Comparison of ENCODE assay signal across 9 cellular contexts in genomic region chr19:41398603-41399002, GRCh38. TPM values are rescaled to one million over a fixed set of nuclear protein-coding genes. Genes with fewer than 3 reads are reported as not detected.
DNase-seq lines count a peak whose midpoint lies in the region; ATAC-seq, FAIRE-seq and TF ChIP-seq lines count a peak whose summit lies in the region.
"Had no signal": no experiment of that assay in that cellular context is flagged by ENCODE, and none has a peak within 500 bp of the region (broad histone marks: within the 10 kb centered on the region; RNA-seq: fewer than 3 reads in every experiment).

No MANE protein-coding gene starts in this region.

- peak overlapping the region; percentile 99 for H3K27ac Mint-ChIP-seq in MCF 10A (ENCODE audit: low read depth, unreplicated experiment)

- H3K27ac ChIP-seq in A549, result peak overlapping the region in 1 of 2 experiments; percentile 87; a peak in 4 of 6 replicates
- no peak overlapping the region for H3K27ac ChIP-seq in HEK293 (ENCODE audit: extremely low read depth, low read depth, low read length)
- H3K27ac ChIP-seq in mucosa of rectum (ENCODE audit: low read depth in 2 of 2, low read length in 2 of 2), result no peak overlapping the region

- H3K9ac ChIP-seq in mucosa of rectum (ENCODE audit: low read depth in 1 of 2, low read length in 2 of 2), result peak overlapping the region; percentile 91 to 97

- no peak for FAIRE-seq in A549 (lab: Jason Lieb, UNC)

- DNase-seq in A549 (ENCODE audit: low read depth in 1 of 2, low spot score in 1 of 2) (no peak), MCF 10A (ENCODE audit: unreplicated experiment) (no peak), NCI-H146 (lab: John Stamatoyannopoulos, UW) (no peak), hippocampal formation (lab: John Stamatoyannopoulos, UW) (no peak), HEK293T (ENCODE audit: extremely low spot score) (no peak)
- no peak for DNase-seq in stimulated activated CD4-positive, alpha-beta T cell treated with anti-CD3 and anti-CD28 coated beads, Interleukin-2, amount 100 ng/mL, for 48 hours
- DNase-seq: NCI-H1930 had no signal

- H3K9me3 Mint-ChIP-seq in MCF 10A (ENCODE audit: unreplicated experiment), result no peaks in the 10 kb centered on the region

- intact Hi-C loops in MCF 10A (cut with micrococcal nuclease), result loop anchor here (5.0 kb wide), 1 partner anchor 46 kb away; the partner anchor contains the start of gene TGFB1

- peaks cover 0 to 7% of the 10 kb centered on the region in 2 experiments; a peak in 1 of 3 replicates for H3K36me3 ChIP-seq in HEK293 (ENCODE audit: control insufficient read depth in 2 of 2, insufficient read depth in 1 of 2, low read length in 2 of 2)
- no peaks in the 10 kb centered on the region for H3K36me3 ChIP-seq in mucosa of rectum (ENCODE audit: control insufficient read depth in 2 of 2, insufficient read depth in 2 of 2, low read length in 2 of 2)

- CTCF ChIA-PET in A549 (lab: Yijun Ruan, JAX) (interaction anchor here (0.8 to 2.4 kb wide), 10 partner anchors 9 to 172 kb away, joined by 3 to 9 read pairs (median 4); partner anchors contain the start of gene DMAC2), HEK293 (lab: Yijun Ruan, JAX) (interaction anchor here (0.6 to 1.6 kb wide), 6 partner anchors 10 to 243 kb away, joined by 3 to 9 read pairs (median 4); no protein-coding TSS in a partner anchor), MCF 10A (lab: Yijun Ruan, JAX) (interaction anchor here (0.6 to 1.0 kb wide), 2 partner anchors 32 to 86 kb away, joined by 3 read pairs; no protein-coding TSS in a partner anchor), HEK293T (lab: Yijun Ruan, JAX) (no interaction called here)

- no peaks in the 10 kb centered on the region for H3K9me3 ChIP-seq in A549
- H3K9me3 ChIP-seq in HEK293 (ENCODE audit: control insufficient read depth, insufficient read depth, low read depth, low read length), result no peaks in the 10 kb centered on the region
- H3K9me3 ChIP-seq in mucosa of rectum (ENCODE audit: control insufficient read depth in 2 of 2, low read length in 2 of 2), result no peaks in the 10 kb centered on the region

- peaks cover 25% of the 10 kb centered on the region for H3K4me1 Mint-ChIP-seq in MCF 10A (ENCODE audit: insufficient read depth, unreplicated experiment)

- TF ChIP-seq POLR2A in A549 (IDR thresholded peaks at IDR 0.05; ENCODE audit: low read length), result no peak

- H3K27me3 ChIP-seq in mucosa of rectum (ENCODE audit: control insufficient read depth in 2 of 2, insufficient read depth in 2 of 2, low read length in 2 of 2), result no peaks in the 10 kb centered on the region

- TF ChIP-seq RAD21 in A549 (conservative IDR thresholded peaks at IDR 0.05 in 1 of 2, IDR thresholded peaks at IDR 0.05 in 1 of 2), result no peak

- BruUV-seq in MCF 10A (replicated peaks; lab: Mats Ljungman, UMichigan), result no TSS peak

- 66% methylated on average over 3 of the region's 3 CpGs for WGBS in A549 (ENCODE audit: missing lambda C conversion rate)

- peak overlapping the region; percentile 99 for H3K4me3 Mint-ChIP-seq in MCF 10A (ENCODE audit: unreplicated experiment)

- no peak for TF ChIP-seq EP300 in A549 (IDR thresholded peaks at IDR 0.05)

- H3K36me3 Mint-ChIP-seq in MCF 10A (ENCODE audit: insufficient read depth, unreplicated experiment), result peaks cover 22% of the 10 kb centered on the region

- ATAC-seq in A549, result no peak

- H3K4me1 ChIP-seq in A549, result peaks cover 20% of the 10 kb centered on the region
- H3K4me1 ChIP-seq in HEK293 (ENCODE audit: control insufficient read depth, insufficient read depth, low read length), result peaks cover 11% of the 10 kb centered on the region; the same call in 1 of the 2 replicates
- peaks cover 12 to 13% of the 10 kb centered on the region in 2 donors for H3K4me1 ChIP-seq in mucosa of rectum (ENCODE audit: control insufficient read depth in 2 of 2, insufficient read depth in 2 of 2, low read length in 2 of 2)

- H3K4me3 ChIP-seq in A549 (peak overlapping the region; percentile 67), HEK293 (ENCODE audit: low read depth, low read length) (peak overlapping the region; percentile 79), mucosa of rectum (ENCODE audit: low read length in 2 of 2) (peak overlapping the region; percentile 97 to 100)

- H3K4me2 ChIP-seq in A549, result peak overlapping the region; percentile 88

- TF ChIP-seq CTCF in A549 (IDR thresholded peaks at IDR 0.05) (no peak), HEK293 (tag by site-specific recombination; IDR thresholded peaks at IDR 0.05) (no peak), MCF 10A (IDR thresholded peaks at IDR 0.05; ENCODE audit: unreplicated experiment) (no peak)

- POLR2A ChIA-PET in A549 (lab: Yijun Ruan, JAX) (interaction anchor here (0.9 kb wide), 1 partner anchor 10 kb away, joined by 3 read pairs; no protein-coding TSS in a partner anchor), HEK293 (lab: Yijun Ruan, JAX) (interaction anchor here (0.7 to 1.9 kb wide), 4 partner anchors 10 to 66 kb away, joined by 3 to 8 read pairs (median 7); partner anchors contain the start of genes B9D2 and DMAC2), MCF 10A (lab: Yijun Ruan, JAX) (interaction anchor here (0.9 to 2.6 kb wide), 6 partner anchors 11 to 88 kb away, joined by 3 to 19 read pairs (median 10); partner anchors contain the start of genes B9D2 and DMAC2), HEK293T (lab: Yijun Ruan, JAX) (interaction anchor here (0.9 to 1.9 kb wide), 3 partner anchors 10 to 41 kb away, joined by 3 to 8 read pairs (median 5); partner anchors contain the start of gene DMAC2)

- H3K27me3 Mint-ChIP-seq in MCF 10A (ENCODE audit: insufficient read depth, unreplicated experiment), result no peaks in the 10 kb centered on the region

TF ChIP-seq in A549, 52 proteins besides CTCF, POLR2A, EP300 and RAD21 (continues in another document):
- 0 out of 2 replicates have a peak, but pooled peaks have one; percentile 4 for TF ChIP-seq MYC (IDR thresholded peaks at IDR 0.05; ENCODE audit: borderline replicate concordance, low read length)

TF ChIP-seq in HEK293T, 16 proteins besides CTCF, POLR2A, EP300 and RAD21:
- TF ChIP-seq BHLHE40 (IDR thresholded peaks at IDR 0.05; ENCODE audit: borderline replicate concordance) (no peak), ZNF384 (IDR thresholded peaks at IDR 0.05) (no peak), FOXA1 (IDR thresholded peaks at IDR 0.05) (no peak), FOXK2 (IDR thresholded peaks at IDR 0.05) (no peak), PKNOX1 (IDR thresholded peaks at IDR 0.05) (no peak), SP1 (IDR thresholded peaks at IDR 0.05) (no peak), TARDBP (IDR thresholded peaks at IDR 0.05) (no peak), FOXM1 (IDR thresholded peaks at IDR 0.05; ENCODE audit: borderline replicate concordance) (no peak), CTBP1 (IDR thresholded peaks at IDR 0.05; ENCODE audit: borderline replicate concordance) (no peak), NFRKB (IDR thresholded peaks at IDR 0.05) (no peak), LEF1 (IDR thresholded peaks at IDR 0.05; ENCODE audit: borderline replicate concordance) (no peak), ARNT (IDR thresholded peaks at IDR 0.05) (no peak), SUZ12 (IDR thresholded peaks at IDR 0.05) (no peak), L3MBTL2 (conservative IDR thresholded peaks at IDR 0.05) (no peak)

RNA-seq across cellular contexts. Expression of gene BCKDHA, which starts 1.0 kb away (rescaled TPM):
- polyA plus RNA-seq in A549 (2011; rRNA removed) (42.9 and 43.9 TPM in 2 replicates), A549 (2017; fragmentation: RNase III; extraction: RNeasy Plus Mini Kit Qiagen cat#74134 plus additional on column Dnase treatment) (39.2 to 46.4 TPM (median 44.4 TPM) in 3 replicates)
- polyA plus RNA-seq in A549 (2012; cell fraction: cytosol; rRNA removed), result 62.0 and 96.3 TPM in 2 replicates
- 96.2 and 124 TPM in 2 replicates for polyA plus RNA-seq in A549 (2012; cell fraction: nucleus; rRNA removed)
- polyA minus RNA-seq in A549 (2011; rRNA and poly(A)+ RNA removed), result 36.4 and 39.4 TPM in 2 replicates
- 29.1 and 33.6 TPM in 2 replicates for total RNA-seq in MCF 10A (2022)

RNA-seq across cellular contexts. Expression of gene EXOSC5, which starts 1.4 kb away (rescaled TPM):
- polyA plus RNA-seq in A549 (2011; rRNA removed) (63.7 and 72.3 TPM in 2 replicates), A549 (2017; fragmentation: RNase III; extraction: RNeasy Plus Mini Kit Qiagen cat#74134 plus additional on column Dnase treatment) (99.0 to 109 TPM (median 103 TPM) in 3 replicates)
- polyA plus RNA-seq in A549 (2012; cell fraction: cytosol; rRNA removed), result 177 and 195 TPM in 2 replicates
- 145 and 165 TPM in 2 replicates for polyA plus RNA-seq in A549 (2012; cell fraction: nucleus; rRNA removed)
- polyA minus RNA-seq in A549 (2011; rRNA and poly(A)+ RNA removed), result 17.8 and 26.2 TPM in 2 replicates
- 38.1 and 45.8 TPM in 2 replicates for total RNA-seq in MCF 10A (2022)

RNA-seq across cellular contexts. Expression of gene TMEM91, which starts 22.3 kb away (rescaled TPM):
- polyA plus RNA-seq in A549 (2011; rRNA removed) (5.2 and 6.8 TPM in 2 replicates), A549 (2017; fragmentation: RNase III; extraction: RNeasy Plus Mini Kit Qiagen cat#74134 plus additional on column Dnase treatment) (3.7 to 4.6 TPM (median 4.0 TPM) in 3 replicates)
- polyA plus RNA-seq in A549 (2012; cell fraction: cytosol; rRNA removed), result 3.8 and 4.8 TPM in 2 replicates
- polyA plus RNA-seq in A549 (2012; cell fraction: nucleus; rRNA removed), result 42.0 and 58.0 TPM in 2 replicates
- 15.4 and 20.2 TPM in 2 replicates for polyA minus RNA-seq in A549 (2011; rRNA and poly(A)+ RNA removed)
- total RNA-seq in MCF 10A (2022), result 6.1 and 8.3 TPM in 2 replicates

RNA-seq across cellular contexts. Expression of gene B3GNT8, which starts 28.6 kb away (rescaled TPM):
- polyA plus RNA-seq in A549 (2011; rRNA removed) (not detected in 2 replicates), A549 (2017; fragmentation: RNase III; extraction: RNeasy Plus Mini Kit Qiagen cat#74134 plus additional on column Dnase treatment) (0.11 to 0.20 TPM in 2 of 3 replicates, not detected in the other)
- polyA plus RNA-seq in A549 (2012; cell fraction: cytosol; rRNA removed), result 0.04 TPM in 1 of 2 replicates, not detected in the other
- 0.11 and 0.29 TPM in 2 replicates for polyA plus RNA-seq in A549 (2012; cell fraction: nucleus; rRNA removed)
- polyA minus RNA-seq in A549 (2011; rRNA and poly(A)+ RNA removed), result not detected in 2 replicates
- not detected in 2 replicates for total RNA-seq in MCF 10A (2022)

RNA-seq across cellular contexts. Expression of gene B9D2, which starts 34.7 kb away (rescaled TPM):
- polyA plus RNA-seq in A549 (2011; rRNA removed) (17.5 and 19.6 TPM in 2 replicates), A549 (2017; fragmentation: RNase III; extraction: RNeasy Plus Mini Kit Qiagen cat#74134 plus additional on column Dnase treatment) (22.5 to 26.1 TPM (median 24.4 TPM) in 3 replicates)
- polyA plus RNA-seq in A549 (2012; cell fraction: cytosol; rRNA removed), result 45.5 and 46.6 TPM in 2 replicates
- 36.9 and 40.6 TPM in 2 replicates for polyA plus RNA-seq in A549 (2012; cell fraction: nucleus; rRNA removed)
- 3.8 and 7.4 TPM in 2 replicates for polyA minus RNA-seq in A549 (2011; rRNA and poly(A)+ RNA removed)
- total RNA-seq in MCF 10A (2022), result 5.5 and 5.7 TPM in 2 replicates
